Comparison of ENCODE assay signal across 21 cellular contexts in genomic region chr3:147216143-147216673, GRCh38.
DNase-seq lines count a peak whose midpoint lies in the region; ATAC-seq lines count a peak whose summit lies in the region.
"Had no signal": no experiment of that assay in that cellular context is flagged by ENCODE, and none has a peak within 500 bp of the region (broad histone marks: within the 10 kb centered on the region; RNA-seq: fewer than 3 reads in every experiment).

No MANE protein-coding gene starts in this region.

- no peak for DNase-seq in SHP77 (lab: John Stamatoyannopoulos, UW)
- DNase-seq in NCI-H1436 (lab: John Stamatoyannopoulos, UW): no peak
- no peak for DNase-seq in NCI-H82 treated with DMSO at 0.1 percent for 48 hours (lab: John Stamatoyannopoulos, UW; ENCODE audit: unreplicated experiment)
- DNase-seq in amygdala (lab: John Stamatoyannopoulos, UW): no peak
- DNase-seq: 8988T; AML-193; C1 segment of cervical spinal cord; CD8-positive, alpha-beta memory T cell; EL; GF-D8; NCI-H1417; NCI-H187 treated with DMSO at 0.1 percent for 48 hours; NCI-H2107; NCI-H510A; NCI-H748 treated with DMSO at 0.1 percent for 48 hours; T-cell had no signal

- ATAC-seq in GM18499 (IDR thresholded peaks at IDR 0.05; ENCODE audit: insufficient read depth, unreplicated experiment) (peak; percentile 40), GM18868 (IDR thresholded peaks at IDR 0.05; ENCODE audit: unreplicated experiment) (peak; percentile 51), HG02870 (IDR thresholded peaks at IDR 0.05; ENCODE audit: unreplicated experiment) (peak; percentile 56), HG03575 (IDR thresholded peaks at IDR 0.05; ENCODE audit: extremely low read depth, insufficient number of reproducible peaks, low FRiP score, unreplicated experiment) (peak; percentile 28)
- ATAC-seq: Panc1, T-cell had no signal
